In genomic region chr3:146605106-146605505, GRCh38 we compare ENCODE assay signal across 21 cellular contexts. TPM values are rescaled to one million over a fixed set of nuclear protein-coding genes. Genes with fewer than 3 reads are reported as not detected.
"Had no signal": no experiment of that assay in that cellular context is flagged by ENCODE, and none has a peak within 500 bp of the region (broad histone marks: within the 10 kb centered on the region; RNA-seq: fewer than 3 reads in every experiment).

PLSCR5 (minus strand) TSS chr3:146605346; CDS start chr3:146605212, 134 bp downstream.

- ATAC-seq: activated CD8-positive, alpha-beta T cell treated with anti-CD3 and anti-CD28 coated beads for 36 hours; activated naive CD8-positive, alpha-beta T cell treated with anti-CD3 and anti-CD28 coated beads, Interleukin-2, amount 50 U/mL, for 24 hours; esophagus mucosa; left colon; lower lobe of right lung; natural killer cell treated with Interleukin-12 subunit alpha and Interleukin-12 subunit beta and Interleukin-15 and Interleukin-18, amount 100 ng/mL, for 72 hours had no signal

- H3K27me3 ChIP-seq: brain microvascular endothelial cell had no signal

- H3K36me3 Mint-ChIP-seq: activated naive CD4-positive, alpha-beta T cell treated with anti-CD3 and anti-CD28 coated beads, Interleukin-2, amount 10 ng/mL, durations not matched to agents 7 days and 5 days; mesothelial cell of epicardium; natural killer cell treated with Interleukin-12 subunit alpha and Interleukin-12 subunit beta and Interleukin-15 and Interleukin-18, amount 100 ng/mL, for 72 hours had no signal

- H2AFZ ChIP-seq: parathyroid adenoma had no signal

- H3K79me2 ChIP-seq: parathyroid adenoma had no signal

- DNase-seq: activated CD4-positive, alpha-beta T cell treated with anti-CD3 and anti-CD28 coated beads, Interleukin-2, amount 10 ng/mL, durations not matched to agents 24 days and 14 days; activated CD4-positive, CD25-positive, alpha-beta regulatory T cell; activated CD8-positive, alpha-beta T cell treated with anti-CD3 and anti-CD28 coated beads for 36 hours; activated naive CD4-positive, alpha-beta T cell treated with anti-CD3 and anti-CD28 coated beads, Interleukin-2, amount 10 ng/mL, durations not matched to agents 7 days and 5 days; activated naive CD8-positive, alpha-beta T cell treated with anti-CD3 and anti-CD28 coated beads, Interleukin-2, amount 50 U/mL, for 24 hours; activated T-cell treated with anti-CD3 and anti-CD28 coated beads, Interleukin-2, amount 50 U/mL, for 24 hours; anterior cingulate cortex; brain microvascular endothelial cell; cerebellar nuclear complex; cortex of kidney; left colon; lower lobe of right lung; stimulated activated CD8-positive, alpha-beta memory T cell treated with anti-CD3 and anti-CD28 coated beads, Interleukin-4, amount 100 ng/mL, for 48 hours; stimulated activated naive CD4-positive, alpha-beta T cell; T-helper 1 cell; T-helper 9 cell had no signal

- H3K4me1 Mint-ChIP-seq: activated CD4-positive, alpha-beta T cell treated with anti-CD3 and anti-CD28 coated beads, Interleukin-2, amount 10 ng/mL, durations not matched to agents 24 days and 14 days; activated naive CD4-positive, alpha-beta T cell treated with anti-CD3 and anti-CD28 coated beads, Interleukin-2, amount 10 ng/mL, durations not matched to agents 7 days and 5 days; activated naive CD8-positive, alpha-beta T cell treated with anti-CD3 and anti-CD28 coated beads, Interleukin-2, amount 50 U/mL, for 24 hours had no signal

- H3K36me3 ChIP-seq: brain microvascular endothelial cell, lower lobe of right lung had no signal

- H3K27ac Mint-ChIP-seq: activated CD4-positive, alpha-beta T cell treated with anti-CD3 and anti-CD28 coated beads, Interleukin-2, amount 10 ng/mL, durations not matched to agents 24 days and 14 days; activated CD8-positive, alpha-beta T cell treated with anti-CD3 and anti-CD28 coated beads for 36 hours; activated naive CD4-positive, alpha-beta T cell treated with anti-CD3 and anti-CD28 coated beads, Interleukin-2, amount 10 ng/mL, durations not matched to agents 7 days and 5 days; activated naive CD8-positive, alpha-beta T cell treated with anti-CD3 and anti-CD28 coated beads, Interleukin-2, amount 50 U/mL, for 24 hours; activated T-cell treated with anti-CD3 and anti-CD28 coated beads, Interleukin-2, amount 50 U/mL, for 24 hours; mesothelial cell of epicardium; natural killer cell treated with Interleukin-12 subunit alpha and Interleukin-12 subunit beta and Interleukin-15 and Interleukin-18, amount 100 ng/mL, for 72 hours had no signal

- H3K4me1 ChIP-seq: lower lobe of right lung, parathyroid adenoma had no signal

- H3K4me3 ChIP-seq: lower lobe of right lung had no signal

- H3K9me3 Mint-ChIP-seq: activated CD4-positive, alpha-beta T cell treated with anti-CD3 and anti-CD28 coated beads, Interleukin-2, amount 10 ng/mL, durations not matched to agents 24 days and 14 days; activated CD8-positive, alpha-beta T cell treated with anti-CD3 and anti-CD28 coated beads for 36 hours; activated naive CD4-positive, alpha-beta T cell treated with anti-CD3 and anti-CD28 coated beads, Interleukin-2, amount 10 ng/mL, durations not matched to agents 7 days and 5 days; activated naive CD8-positive, alpha-beta T cell treated with anti-CD3 and anti-CD28 coated beads, Interleukin-2, amount 50 U/mL, for 24 hours; activated T-cell treated with anti-CD3 and anti-CD28 coated beads, Interleukin-2, amount 50 U/mL, for 24 hours; mesothelial cell of epicardium; natural killer cell treated with Interleukin-12 subunit alpha and Interleukin-12 subunit beta and Interleukin-15 and Interleukin-18, amount 100 ng/mL, for 72 hours had no signal

- H3K4me3 Mint-ChIP-seq: activated CD4-positive, alpha-beta T cell treated with anti-CD3 and anti-CD28 coated beads, Interleukin-2, amount 10 ng/mL, durations not matched to agents 24 days and 14 days; activated CD8-positive, alpha-beta T cell treated with anti-CD3 and anti-CD28 coated beads for 36 hours; activated naive CD4-positive, alpha-beta T cell treated with anti-CD3 and anti-CD28 coated beads, Interleukin-2, amount 10 ng/mL, durations not matched to agents 7 days and 5 days; activated naive CD8-positive, alpha-beta T cell treated with anti-CD3 and anti-CD28 coated beads, Interleukin-2, amount 50 U/mL, for 24 hours; activated T-cell treated with anti-CD3 and anti-CD28 coated beads, Interleukin-2, amount 50 U/mL, for 24 hours; mesothelial cell of epicardium; natural killer cell treated with Interleukin-12 subunit alpha and Interleukin-12 subunit beta and Interleukin-15 and Interleukin-18, amount 100 ng/mL, for 72 hours had no signal

- H3K9me3 ChIP-seq: lower lobe of right lung had no signal

- H3K27ac ChIP-seq: brain microvascular endothelial cell, lower lobe of right lung, parathyroid adenoma had no signal

RNA-seq across cellular contexts. Expression of gene PLSCR5, which starts in this region (rescaled TPM):
- total RNA-seq: activated CD4-positive, alpha-beta T cell treated with anti-CD3 and anti-CD28 coated beads, Interleukin-2, amount 10 ng/mL, durations not matched to agents 24 days and 14 days; activated CD8-positive, alpha-beta T cell treated with anti-CD3 and anti-CD28 coated beads for 36 hours; esophagus mucosa; left colon; lower lobe of right lung; mesothelial cell of epicardium; natural killer cell treated with Interleukin-12 subunit alpha and Interleukin-12 subunit beta and Interleukin-15 and Interleukin-18, amount 100 ng/mL, for 72 hours; ureter had no signal
